ENCODE assay signal across 23 cellular contexts in genomic region chr4:24560770-24561415, GRCh38. TPM values are rescaled to one million over a fixed set of nuclear protein-coding genes. Genes with fewer than 3 reads are reported as not detected.
DNase-seq lines count a peak whose midpoint lies in the region; ATAC-seq, FAIRE-seq and TF ChIP-seq lines count a peak whose summit lies in the region.
"Had no signal": no experiment of that assay in that cellular context is flagged by ENCODE, and none has a peak within 500 bp of the region (broad histone marks: within the 10 kb centered on the region; RNA-seq: fewer than 3 reads in every experiment).

No MANE protein-coding gene starts in this region.

- peaks cover 98% of the 10 kb centered on the region for H3K79me2 ChIP-seq in HepG2 (ENCODE audit: insufficient read depth, low read length)

- H3K4me1 ChIP-seq in HepG2 (ENCODE audit: insufficient read depth, low read length) (peaks cover 64% of the 10 kb centered on the region), right lobe of liver (peaks cover 0 to 32% (median 2%) of the 10 kb centered on the region in 4 donors), tibial nerve (peaks cover 0 to 74% (median 11%) of the 10 kb centered on the region in 4 donors), pancreas (peaks cover 15 to 37% (median 32%) of the 10 kb centered on the region in 3 donors)

- POLR2A ChIA-PET in HepG2 (lab: Yijun Ruan, JAX), result no interaction called here

- CTCF ChIA-PET in HepG2 (lab: Yijun Ruan, JAX; ENCODE audit: low intra/inter-chr PET ratio, low total read pairs), result no interaction called here

- H3K4me3 ChIP-seq in HepG2 (replicated peaks in 1 of 3; ENCODE audit: insufficient read depth in 1 of 3, low read depth in 2 of 3, low read length in 3 of 3) (no peak overlapping the region), right lobe of liver (no peak overlapping the region), tibial nerve (no peak overlapping the region), pancreas (no peak overlapping the region)
- H3K4me3 ChIP-seq: ascending aorta, colonic mucosa, heart left ventricle, ovary had no signal

- no peak for FAIRE-seq in HepG2 (lab: Jason Lieb, UNC)
- no peak for FAIRE-seq in pancreas (lab: Jason Lieb, UNC)

- intact Hi-C loops in HepG2 (cut with micrococcal nuclease; ENCODE audit: unreplicated experiment), result no loop called here
- intact Hi-C loops in right lobe of liver (cut with DNase I), result no loop called here
- intact Hi-C loops in pancreas (cut with DNase I), result no loop called here

- H3K9ac ChIP-seq in HepG2 (ENCODE audit: insufficient read depth, low read depth, low read length), result no peak overlapping the region

- TF ChIP-seq CTCF in HepG2 (CRISPR knock-in tag; IDR thresholded peaks at IDR 0.05) (no peak), right lobe of liver (IDR thresholded peaks at IDR 0.05) (no peak), tibial nerve (IDR thresholded peaks at IDR 0.05) (no peak), pancreas (IDR thresholded peaks at IDR 0.05) (no peak)

- no TSS peak for BruUV-seq in HepG2 (replicated peaks; lab: Mats Ljungman, UMichigan)

- no peak overlapping the region for H3K4me2 ChIP-seq in HepG2 (ENCODE audit: low read depth, low read length)

- TF ChIP-seq RAD21 in HepG2 (CRISPR knock-in tag; IDR thresholded peaks at IDR 0.05), result no peak

- no peak overlapping the region for H2AFZ ChIP-seq in HepG2 (ENCODE audit: low read length)

- ATAC-seq in HepG2 (no peak), right lobe of liver (no peak), GM21360 (IDR thresholded peaks at IDR 0.05; ENCODE audit: unreplicated experiment) (no peak), pancreas (no peak)
- ATAC-seq: activated CD8-positive, alpha-beta memory T cell treated with anti-CD3 and anti-CD28 coated beads, Interleukin-2, amount 10 ng/mL, durations not matched to agents 7 days and 5 days; esophagus mucosa; heart left ventricle had no signal

- no peak overlapping the region for H3K27ac ChIP-seq in HepG2 (ENCODE audit: extremely low read length, insufficient read depth, low read length)
- no peak overlapping the region for H3K27ac ChIP-seq in right lobe of liver
- no peak overlapping the region for H3K27ac ChIP-seq in tibial nerve
- no peak overlapping the region for H3K27ac ChIP-seq in pancreas
- H3K27ac ChIP-seq: colonic mucosa, heart left ventricle, ovary had no signal

- TF ChIP-seq EP300 in HepG2 (IDR thresholded peaks at IDR 0.05; ENCODE audit: low read depth in 2 of 2, low read length in 2 of 2), result no peak
- no peak for TF ChIP-seq EP300 in HepG2 (CRISPR knock-in tag; IDR thresholded peaks at IDR 0.05; ENCODE audit: borderline replicate concordance)
- no peak for TF ChIP-seq EP300 in tibial nerve (IDR thresholded peaks at IDR 0.05)

- in situ Hi-C loops in HepG2 (cut with HindIII; ENCODE audit: extremely low pct_ligation_motif_present, low pct_unique_long_range_greater_than_20kb), result no loop called here

- TF ChIP-seq POLR2A in HepG2 (IDR thresholded peaks at IDR 0.05; ENCODE audit: insufficient read depth in 1 of 2, low read depth in 2 of 2, low read length in 2 of 2), result no peak
- TF ChIP-seq POLR2A in right lobe of liver (IDR thresholded peaks at IDR 0.05), result no peak
- TF ChIP-seq POLR2A in tibial nerve (IDR thresholded peaks at IDR 0.05), result no peak

- DNase-seq in HepG2 (ENCODE audit: low spot score) (no peak), right lobe of liver (no peak), NCI-H524 (lab: John Stamatoyannopoulos, UW) (peak; percentile 9 to 55), dermis blood vessel endothelial cell (peak; percentile 14), tibial nerve (ENCODE audit: low spot score in 2 of 2) (no peak), NCI-H2107 (lab: John Stamatoyannopoulos, UW) (no peak), pancreas (no peak)
- DNase-seq: activated CD4-positive, alpha-beta T cell treated with anti-CD3 and anti-CD28 coated beads for 1 hour; activated CD8-positive, alpha-beta memory T cell treated with anti-CD3 and anti-CD28 coated beads, Interleukin-2, amount 10 ng/mL, durations not matched to agents 7 days and 5 days; activated gamma-delta T cell treated with Interleukin-2 at 50 U/mL for 16 hours; Caco-2; colonic mucosa; heart left ventricle; islet precursor cell; Karpas-422; mammary epithelial cell; NCI-H1417; NCI-H345; ovary; SIG-M5 had no signal

- 96% methylated on average over 3 of the region's 3 CpGs for WGBS in HepG2 (ENCODE audit: low lambda C conversion rate)
- WGBS in right lobe of liver (ENCODE audit: insufficient coverage, low coverage, low lambda C conversion rate, missing lambda C conversion rate), result 75% methylated on average over 3 of the region's 3 CpGs
- 39 to 47% methylated on average over 3 of the region's 3 CpGs for WGBS in tibial nerve, 2 donors
- WGBS in pancreas, 2 donors, result 63 to 71% methylated on average over 3 of the region's 3 CpGs

- H4K20me1 ChIP-seq in HepG2 (ENCODE audit: insufficient read depth, low read length), result peaks cover 94% of the 10 kb centered on the region

- H3K9me3 ChIP-seq in HepG2 (ENCODE audit: low read length), result no peaks in the 10 kb centered on the region
- no peaks in the 10 kb centered on the region for H3K9me3 ChIP-seq in right lobe of liver
- H3K9me3 ChIP-seq in tibial nerve, result no peaks in the 10 kb centered on the region
- H3K9me3 ChIP-seq in pancreas, result no peaks in the 10 kb centered on the region
- H3K9me3 ChIP-seq: ascending aorta, Caco-2, colonic mucosa, ovary had no signal

- H3K36me3 ChIP-seq in HepG2 (replicated peaks in 1 of 2; ENCODE audit: control insufficient read depth in 1 of 2, insufficient read depth in 2 of 2, low read length in 2 of 2) (peaks cover 8 to 36% of the 10 kb centered on the region in 2 experiments), right lobe of liver (no peaks in the 10 kb centered on the region), tibial nerve (peaks cover 0 to 21% (median 0%) of the 10 kb centered on the region in 3 donors), pancreas (peaks cover 0 to 2% (median 0%) of the 10 kb centered on the region in 3 donors)
- H3K36me3 ChIP-seq: colonic mucosa, ovary had no signal

- H3K27me3 ChIP-seq in HepG2 (ENCODE audit: control insufficient read depth in 1 of 2, insufficient read depth in 2 of 2, low read length in 2 of 2) (no peaks in the 10 kb centered on the region; a peak in 1 of 5 replicates), right lobe of liver (no peaks in the 10 kb centered on the region), tibial nerve (no peaks in the 10 kb centered on the region), pancreas (no peaks in the 10 kb centered on the region)
- H3K27me3 ChIP-seq: ascending aorta, colonic mucosa, heart left ventricle, ovary had no signal

TF ChIP-seq in HepG2, 621 proteins besides CTCF, POLR2A, EP300 and RAD21:
- TF ChIP-seq HNF1B (CRISPR knock-in tag; IDR thresholded peaks at IDR 0.05), result no peak
- TF ChIP-seq MAFK (conservative IDR thresholded peaks at IDR 0.05 in 1 of 2, IDR thresholded peaks at IDR 0.05 in 1 of 2; ENCODE audit: low read length in 2 of 2), result peak in 1 of 2 experiments; percentile 57; a peak in 2 of 4 replicates
- no peak for TF ChIP-seq RBM39 (IDR thresholded peaks at IDR 0.05; ENCODE audit: low read depth, low read length, poor library complexity, severe bottlenecking)
- no peak for TF ChIP-seq MTF1 (CRISPR knock-in tag; IDR thresholded peaks at IDR 0.05)
- peak; percentile 39; the same call in 1 of the 2 replicates for TF ChIP-seq MAFF (IDR thresholded peaks at IDR 0.05; ENCODE audit: low read depth, low read length)
- no peak for TF ChIP-seq MTF2 (CRISPR knock-in tag; IDR thresholded peaks at IDR 0.05; ENCODE audit: borderline replicate concordance)

RNA-seq across cellular contexts. Expression of gene DHX15, which starts 23.5 kb away (rescaled TPM):
- total RNA-seq in HepG2 (2016; rRNA removed; fragmentation: Illumina TruSeq; extraction: Trizol) (165 and 198 TPM in 2 replicates), right lobe of liver (10 to 100 TPM; 26.4 to 56.3 (median 42.1) TPM), dermis blood vessel endothelial cell (161 and 222 TPM in 2 replicates), tibial nerve (100 to 1,000 TPM; 127 to 167 (median 134) TPM), pancreas (10 to 100 TPM; 32.8 to 61.8 (median 46.0) TPM)
- 19.0 and 24.6 TPM in 2 replicates for total RNA-seq in HepG2 (2016; cell fraction: cytosol; rRNA removed; fragmentation: Illumina TruSeq; extraction: Trizol; ENCODE audit: low read depth)
- 159 and 207 TPM in 2 replicates for total RNA-seq in HepG2 (2016; cell fraction: insoluble cytoplasmic fraction; rRNA removed; fragmentation: Illumina TruSeq; extraction: Trizol)
- 50.2 and 58.7 TPM in 2 replicates for total RNA-seq in HepG2 (2016; cell fraction: membrane; rRNA removed; fragmentation: Illumina TruSeq; extraction: Trizol)
- total RNA-seq in HepG2 (2016; cell fraction: nucleus; rRNA removed; fragmentation: Illumina TruSeq; extraction: Trizol), result 250 and 254 TPM in 2 replicates
- polyA plus RNA-seq in HepG2 (2011; rRNA removed) (77.2 and 92.9 TPM in 2 replicates), pancreas (10 to 100 TPM; 39.0 to 74.6 TPM)
- 33.7 and 45.6 TPM in 2 replicates for polyA plus RNA-seq in HepG2 (2011; cell fraction: cytosol; rRNA removed)
- 115 and 138 TPM in 2 replicates for polyA plus RNA-seq in HepG2 (2011; cell fraction: nucleus; rRNA removed)
- polyA plus RNA-seq in HepG2 (2012), result 79.8 and 86.1 TPM in 2 replicates
- 9.6 and 13.3 TPM in 2 replicates for polyA plus RNA-seq in HepG2 (2016; cell fraction: cytosol; fragmentation: Illumina TruSeq; extraction: Trizol; ENCODE audit: low read depth)
- 153 and 171 TPM in 2 replicates for polyA plus RNA-seq in HepG2 (2016; cell fraction: insoluble cytoplasmic fraction; fragmentation: Illumina TruSeq; extraction: Trizol; ENCODE audit: low read depth)
- 31.8 and 34.9 TPM in 2 replicates for polyA plus RNA-seq in HepG2 (2016; cell fraction: membrane; fragmentation: Illumina TruSeq; extraction: Trizol; ENCODE audit: low read depth)
- polyA plus RNA-seq in HepG2 (2016; cell fraction: nucleus; fragmentation: Illumina TruSeq; extraction: Trizol; ENCODE audit: insufficient read depth, low read depth), result 187 and 190 TPM in 2 replicates
- 100 and 159 TPM in 2 replicates for polyA minus RNA-seq in HepG2 (2011; rRNA and poly(A)+ RNA removed; ENCODE audit: low replicate concordance)
- 55.3 and 55.4 TPM in 2 replicates for polyA minus RNA-seq in HepG2 (2011; cell fraction: cytosol; rRNA and poly(A)+ RNA removed)
- 424 and 461 TPM in 2 replicates for polyA minus RNA-seq in HepG2 (2011; cell fraction: nucleus; rRNA and poly(A)+ RNA removed)

Comparison
In these comparisons a context has a peak if more than half of its experiments do, and no peak if none do; other contexts are left out.
1. DNase-seq: peak in NCI-H524 (2 of 2) and dermis blood vessel endothelial cell (single experiment); none in HepG2 (single experiment), right lobe of liver (0 of 3), tibial nerve (0 of 2), NCI-H2107 (single experiment) and pancreas (0 of 6).